ENCODE assay signal across 8 cellular contexts in the genomic region with DNA sequence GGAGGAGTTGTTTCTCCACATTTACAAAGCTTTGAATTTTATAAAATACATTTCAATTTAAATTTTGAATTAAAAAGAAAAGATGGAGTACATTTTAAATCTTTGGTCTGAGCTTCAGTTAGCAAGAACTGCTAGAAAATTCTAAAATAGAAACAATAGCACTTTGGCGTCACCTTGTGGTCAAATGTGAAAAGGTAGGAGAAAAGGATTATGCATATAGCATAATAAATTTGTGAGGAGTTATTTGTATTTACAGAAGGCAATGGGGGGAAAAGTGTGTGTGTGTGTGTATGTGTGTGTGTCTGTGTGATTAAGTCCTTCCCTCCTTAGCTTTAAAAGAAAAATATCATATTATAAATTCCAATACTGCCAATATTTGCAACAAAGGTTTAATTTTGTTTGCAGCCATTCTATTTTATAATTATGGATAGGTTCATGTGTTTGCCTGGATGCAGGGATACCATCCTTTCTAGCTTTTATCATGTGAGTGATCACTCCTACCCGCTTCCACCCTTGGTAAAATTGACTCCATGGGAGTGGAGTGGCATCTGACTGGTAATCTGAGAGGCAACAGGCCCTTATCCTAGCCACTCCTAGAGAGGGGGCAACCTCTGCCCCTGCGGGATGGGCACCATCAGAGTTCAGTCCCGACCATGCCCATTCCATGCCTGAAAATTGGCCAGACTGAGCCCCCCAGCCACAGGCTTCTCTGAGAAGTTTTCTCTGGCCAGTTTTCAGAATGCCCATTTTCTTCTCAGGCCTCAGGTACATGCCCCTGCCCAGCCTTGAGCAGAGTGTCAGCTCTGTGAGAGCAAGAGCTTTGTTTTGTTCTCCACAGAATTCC. TPM values are rescaled to one million over a fixed set of nuclear protein-coding genes. Genes with fewer than 3 reads are reported as not detected.
DNase-seq lines count a peak whose midpoint lies in the region; ATAC-seq and TF ChIP-seq lines count a peak whose summit lies in the region.

No MANE protein-coding gene starts in this region.

- in situ Hi-C loops in G401 (cut with HindIII; ENCODE audit: low sequenced_read_pairs) (no loop called here), astrocyte of the spinal cord (cut with HindIII; ENCODE audit: low sequenced_read_pairs) (loop anchor here (25.0 kb wide), 1 partner anchor 299 kb away; no protein-coding TSS in a partner anchor)

- DNase-seq in G401 (ENCODE audit: low spot score) (peak; percentile 76), NCI-H526 treated with DMSO at 0.1 percent for 48 hours (lab: John Stamatoyannopoulos, UW) (peak; percentile 67), astrocyte of the spinal cord (ENCODE audit: low read depth, low spot score) (peak; percentile 75), iPS-NIHi11 (ENCODE audit: low spot score) (peak; percentile 29)
- peak; percentile 15 for DNase-seq in stimulated activated naive CD8-positive, alpha-beta T cell treated with anti-CD3 and anti-CD28 coated beads, Interleukin-15, Interleukin-2, amounts not matched to agents 100 U/mL and 50 U/mL, for 24 hours

- TF ChIP-seq CTCF in 22Rv1 (IDR thresholded peaks at IDR 0.05), result peak; percentile 96
- TF ChIP-seq CTCF in astrocyte of the spinal cord (IDR thresholded peaks at IDR 0.05; ENCODE audit: low read depth, low read length), result peak; percentile 83

- H3K4me3 ChIP-seq in astrocyte of the spinal cord (ENCODE audit: low read depth, low read length), result no peak overlapping the region

- H3K27ac ChIP-seq in 22Rv1, result no peak overlapping the region

- ATAC-seq in HG03103 (IDR thresholded peaks at IDR 0.05; ENCODE audit: low read depth, unreplicated experiment) (peak; percentile 59), HG02981 (IDR thresholded peaks at IDR 0.05; ENCODE audit: unreplicated experiment) (no peak)
- no peak for ATAC-seq in stimulated activated naive CD8-positive, alpha-beta T cell treated with anti-CD3 and anti-CD28 coated beads, Interleukin-15, Interleukin-2, amounts not matched to agents 100 U/mL and 50 U/mL, for 24 hours

RNA-seq across cellular contexts. Expression of gene LGR4, which starts 13.6 kb away (rescaled TPM):
- 2.9 and 9.7 TPM in 2 replicates for total RNA-seq in G401 (2014; rRNA removed; shearing (Covaris generic))

RNA-seq across cellular contexts. Expression of gene LIN7C, which starts 20.4 kb away (rescaled TPM):
- 18.1 and 38.7 TPM in 2 replicates for total RNA-seq in G401 (2014; rRNA removed; shearing (Covaris generic))

Comparison
In these comparisons a context has a peak if more than half of its experiments do, and no peak if none do; other contexts are left out.
1. DNase-seq: peak in every context shown above with its lines; median percentile 76 in G401; 75 in astrocyte of the spinal cord; 67 in NCI-H526 treated with DMSO at 0.1 percent for 48 hours; 29 in iPS-NIHi11; 15 in stimulated activated naive CD8-positive, alpha-beta T cell treated with anti-CD3 and anti-CD28 coated beads, Interleukin-15, Interleukin-2, amounts not matched to agents 100 U/mL and 50 U/mL, for 24 hours.